In the genomic region with DNA sequence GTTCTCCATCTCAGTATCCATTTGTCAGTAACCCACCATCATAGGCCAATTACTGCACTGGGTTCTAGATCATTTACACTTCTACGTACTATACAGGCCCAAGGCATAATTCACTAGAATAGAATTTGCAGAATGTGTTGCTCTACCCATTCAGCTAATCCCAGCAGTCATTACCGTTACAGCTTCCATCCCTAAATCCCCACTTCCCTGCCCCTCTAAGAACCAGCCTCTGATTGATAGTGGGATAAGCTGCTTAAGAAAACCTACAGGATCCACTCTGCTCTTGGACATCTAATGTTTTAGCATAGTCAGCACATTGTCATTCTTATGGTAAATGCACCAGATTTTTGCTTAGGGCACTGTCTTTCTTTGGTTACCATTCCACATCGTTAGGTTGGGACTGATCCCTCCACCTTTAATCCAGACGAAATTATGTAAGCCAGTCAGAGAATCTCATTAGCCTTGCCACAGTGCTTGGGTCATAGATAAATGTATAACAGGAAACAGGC, we compare ENCODE assay signal across 25 cellular contexts.
"Had no signal": no experiment of that assay in that cellular context is flagged by ENCODE, and none has a peak within 500 bp of the region (broad histone marks: within the 10 kb centered on the region; RNA-seq: fewer than 3 reads in every experiment).

No MANE protein-coding gene starts in this region.

- ATAC-seq: activated CD8-positive, alpha-beta T cell treated with anti-CD3 and anti-CD28 coated beads, Interleukin-2, amount 10 ng/mL, durations not matched to agents 7 days and 5 days; activated naive CD4-positive, alpha-beta T cell treated with anti-CD3 and anti-CD28 coated beads, Interleukin-2, amount 50 U/mL, for 72 hours; activated T-cell treated with anti-CD3 and anti-CD28 coated beads, Interleukin-2, amount 50 U/mL, for 4 hours; Panc1 had no signal

- H3K4me1 ChIP-seq: adrenal gland had no signal

- H3K4me3 ChIP-seq: adrenal gland, cardiac muscle cell, SJCRH30, SK-N-MC had no signal

- H3K27ac ChIP-seq: adrenal gland, cardiac muscle cell, KMS-11, SJCRH30, SK-N-MC had no signal

- H3K9me3 ChIP-seq: SJCRH30 had no signal

- H3K27me3 ChIP-seq: adrenal gland, cardiac muscle cell, SJCRH30 had no signal

- H3K4me2 ChIP-seq: KMS-11 had no signal

- H3K36me3 ChIP-seq: adrenal gland, cardiac muscle cell, SJCRH30 had no signal

- H3K9ac ChIP-seq: KMS-11 had no signal

- DNase-seq: activated CD4-positive, alpha-beta T cell treated with anti-CD3 and anti-CD28 coated beads, Interleukin-2, amount 10 ng/mL, durations not matched to agents 7 days and 5 days; activated CD4-positive, alpha-beta T cell treated with anti-CD3 and anti-CD28 coated beads, Interleukin-2, amount 50 U/mL, for 48 hours; activated CD8-positive, alpha-beta T cell treated with anti-CD3 and anti-CD28 coated beads, Interleukin-2, amount 10 ng/mL, durations not matched to agents 7 days and 5 days; activated gamma-delta T cell treated with Interleukin-2 at 50 U/mL for 16 hours; activated naive CD4-positive, alpha-beta T cell treated with anti-CD3 and anti-CD28 coated beads for 36 hours; activated T-cell treated with anti-CD3 and anti-CD28 coated beads for 4 hours; activated T-cell treated with anti-CD3 and anti-CD28 coated beads, Interleukin-2, amount 50 U/mL, for 4 hours; adrenal gland; MM.1S; MV-4-11; NCI-H1092; NCI-H1436 treated with DMSO at 0.1 percent for 48 hours; NCI-H1694 treated with DMSO at 0.1 percent for 48 hours; NCI-H2029; NCI-H345; NCI-H526 treated with DMSO at 0.1 percent for 48 hours; NCI-H774; SHP77; SJCRH30; T1000 had no signal
